In genomic region chr15:74907277-74907870, GRCh38 we compare ENCODE assay signal across 8 cellular contexts. TPM values are rescaled to one million over a fixed set of nuclear protein-coding genes. Genes with fewer than 3 reads are reported as not detected.
A peak's percentile ranks its signal among the peaks of the same experiment; 100 is the strongest.
DNase-seq lines count a peak whose midpoint lies in the region; ATAC-seq and TF ChIP-seq lines count a peak whose summit lies in the region.

No MANE protein-coding gene starts in this region.

- CTCF ChIA-PET in activated CD4-positive, alpha-beta memory T cell treated with anti-CD3 and anti-CD28 coated beads for 36 hours (lab: Charles Lee), result interaction anchor here (0.5 to 9.1 kb wide), 14 partner anchors 11 to 296 kb away, joined by 3 to 103 read pairs (median 4); partner anchors contain the start of genes C15orf39, COX5A, RPP25 and ULK3

- ATAC-seq in heart right ventricle (peak; percentile 44 to 86 (median 77)), HG03442 (IDR thresholded peaks at IDR 0.05; ENCODE audit: unreplicated experiment) (no peak), GM21390 (IDR thresholded peaks at IDR 0.05; ENCODE audit: unreplicated experiment) (no peak)

- H3K27ac ChIP-seq in heart right ventricle (peak overlapping the region; percentile 91 to 99 (median 96)), sigmoid colon (peak overlapping the region; percentile 91 to 97 (median 96))

- 32 to 47% methylated on average over 6 of the region's 6 CpGs for WGBS in heart right ventricle, 2 donors
- WGBS in sigmoid colon, 2 donors, result 51 to 70% methylated on average over 6 of the region's 6 CpGs

- H3K36me3 Mint-ChIP-seq in HFFc6 (ENCODE audit: low read depth), result peaks cover 21% of the 10 kb centered on the region; the same call in 1 of the 2 replicates
- peaks cover 15% of the 10 kb centered on the region for H3K36me3 Mint-ChIP-seq in activated CD4-positive, alpha-beta memory T cell treated with anti-CD3 and anti-CD28 coated beads for 36 hours

- peaks cover 2% of the 10 kb centered on the region; the same call in 1 of the 2 replicates for H3K27me3 Mint-ChIP-seq in HFFc6 (ENCODE audit: insufficient read depth)
- H3K27me3 Mint-ChIP-seq in activated CD4-positive, alpha-beta memory T cell treated with anti-CD3 and anti-CD28 coated beads for 36 hours, result no peaks in the 10 kb centered on the region

- H3K4me1 Mint-ChIP-seq in HFFc6 (ENCODE audit: low read depth), result peaks cover 35% of the 10 kb centered on the region
- H3K4me1 Mint-ChIP-seq in activated CD4-positive, alpha-beta memory T cell treated with anti-CD3 and anti-CD28 coated beads for 36 hours (ENCODE audit: low read depth), result peaks cover 26% of the 10 kb centered on the region

- TF ChIP-seq EP300 in sigmoid colon (IDR thresholded peaks at IDR 0.05), result no peak

- H3K9me3 ChIP-seq in heart right ventricle, result no peaks in the 10 kb centered on the region
- no peaks in the 10 kb centered on the region for H3K9me3 ChIP-seq in sigmoid colon

- POLR2A ChIA-PET in activated CD4-positive, alpha-beta memory T cell treated with anti-CD3 and anti-CD28 coated beads for 36 hours (lab: Charles Lee), result interaction anchor here (0.6 to 2.2 kb wide), 9 partner anchors 10 to 297 kb away, joined by 3 to 10 read pairs (median 4); partner anchors contain the start of gene COX5A

- H3K4me1 ChIP-seq in heart right ventricle (peaks cover 10 to 30% (median 23%) of the 10 kb centered on the region in 9 donors), sigmoid colon (peaks cover 0 to 27% (median 19%) of the 10 kb centered on the region in 4 donors)

- H3K4me3 Mint-ChIP-seq in HFFc6, result peak overlapping the region; percentile 98
- H3K4me3 Mint-ChIP-seq in activated CD4-positive, alpha-beta memory T cell treated with anti-CD3 and anti-CD28 coated beads for 36 hours, result peak overlapping the region; percentile 99

- H3K27me3 ChIP-seq in heart right ventricle (no peaks in the 10 kb centered on the region), sigmoid colon (no peaks in the 10 kb centered on the region)

- no peak for TF ChIP-seq CTCF in HFFc6 (IDR thresholded peaks at IDR 0.05)
- TF ChIP-seq CTCF in heart right ventricle (IDR thresholded peaks at IDR 0.05), result no peak
- TF ChIP-seq CTCF in sigmoid colon (IDR thresholded peaks at IDR 0.05), result no peak

- intact Hi-C loops in activated CD4-positive, alpha-beta memory T cell treated with anti-CD3 and anti-CD28 coated beads for 36 hours (cut with micrococcal nuclease), result loop anchor here (2.0 to 5.0 kb wide), 2 partner anchors 35 to 45 kb away; partner anchors contain the start of gene SCAMP2
- intact Hi-C loops in heart right ventricle (cut with DNase I) (loop anchor here in 2 of 10 donors (2.0 to 10.0 kb wide), 3 partner anchors 29 to 133 kb away; partner anchors contain the start of gene ULK3 (in 1 of the 2)), sigmoid colon (cut with DNase I) (loop anchor here (5.0 kb wide), 1 partner anchor 35 kb away; the partner anchor contains the start of gene SCAMP2)

- no peak for TF ChIP-seq POLR2A in sigmoid colon (IDR thresholded peaks at IDR 0.05)

- peaks cover 0 to 54% (median 28%) of the 10 kb centered on the region in 9 donors for H3K36me3 ChIP-seq in heart right ventricle
- H3K36me3 ChIP-seq in sigmoid colon, result peaks cover 4 to 39% (median 10%) of the 10 kb centered on the region in 4 donors

- no peaks in the 10 kb centered on the region for H3K9me3 Mint-ChIP-seq in HFFc6
- no peaks in the 10 kb centered on the region for H3K9me3 Mint-ChIP-seq in activated CD4-positive, alpha-beta memory T cell treated with anti-CD3 and anti-CD28 coated beads for 36 hours

- peak overlapping the region; percentile 66 to 99 (median 86) for H3K4me3 ChIP-seq in heart right ventricle
- peak overlapping the region; percentile 77 to 90 (median 86) for H3K4me3 ChIP-seq in sigmoid colon

- DNase-seq in HFFc6 (no peak), heart right ventricle (peak in 1 of 2 donors; percentile 75), sigmoid colon (no peak), NCI-H510A (lab: John Stamatoyannopoulos, UW) (no peak), NCI-H2107 (lab: John Stamatoyannopoulos, UW) (no peak)
- no peak for DNase-seq in activated CD4-positive, alpha-beta memory T cell treated with anti-CD3 and anti-CD28 coated beads for 36 hours

- peak overlapping the region; percentile 94 for H3K27ac Mint-ChIP-seq in HFFc6
- peak overlapping the region; percentile 97 for H3K27ac Mint-ChIP-seq in activated CD4-positive, alpha-beta memory T cell treated with anti-CD3 and anti-CD28 coated beads for 36 hours

RNA-seq across cellular contexts. Expression of gene FAM219B, which starts 0.7 kb away (rescaled TPM):
- total RNA-seq in HFFc6 (2021; fragmentation: NEBNext Ultra II Directional; extraction: Animal tissue kit (Norgen Biotek cat#: 25700)), result 10 to 100 TPM; 40.6 to 61.4 (median 51.8) TPM
- total RNA-seq in activated CD4-positive, alpha-beta memory T cell treated with anti-CD3 and anti-CD28 coated beads for 36 hours, result 10 to 100 TPM; 63.0 to 70.1 TPM
- 100 to 1,000 TPM in 4 of 10 donors, 10 to 100 TPM in 6; 73.1 to 159 (median 98.7) TPM for total RNA-seq in heart right ventricle
- 10 to 100 TPM; 27.1 to 51.1 TPM for polyA plus RNA-seq in heart right ventricle
- total RNA-seq in sigmoid colon, result 10 to 100 TPM; 50.5 to 65.0 (median 57.2) TPM
- 10 to 100 TPM; 16.6 to 38.4 (median 30.1) TPM for polyA plus RNA-seq in sigmoid colon

RNA-seq across cellular contexts. Expression of gene MPI, which starts 17.5 kb away (rescaled TPM):
- 10 to 100 TPM; 32.3 to 43.0 (median 35.4) TPM for total RNA-seq in HFFc6 (2021; fragmentation: NEBNext Ultra II Directional; extraction: Animal tissue kit (Norgen Biotek cat#: 25700))
- total RNA-seq in activated CD4-positive, alpha-beta memory T cell treated with anti-CD3 and anti-CD28 coated beads for 36 hours, result 10 to 100 TPM; 56.4 to 60.0 TPM
- 10 to 100 TPM; 39.3 to 86.4 (median 57.4) TPM for total RNA-seq in heart right ventricle
- polyA plus RNA-seq in heart right ventricle, result 10 to 100 TPM; 24.4 to 34.3 TPM
- total RNA-seq in sigmoid colon, result 10 to 100 TPM; 34.9 to 52.0 (median 45.5) TPM
- 10 to 100 TPM; 45.6 to 87.4 (median 56.5) TPM for polyA plus RNA-seq in sigmoid colon

RNA-seq across cellular contexts. Expression of gene COX5A, which starts 30.5 kb away (rescaled TPM):
- 100 to 1,000 TPM; 181 to 189 (median 186) TPM for total RNA-seq in HFFc6 (2021; fragmentation: NEBNext Ultra II Directional; extraction: Animal tissue kit (Norgen Biotek cat#: 25700))
- 100 to 1,000 TPM; 322 TPM for total RNA-seq in activated CD4-positive, alpha-beta memory T cell treated with anti-CD3 and anti-CD28 coated beads for 36 hours
- 1,000 to 10,000 TPM in 9 of 10 donors, 100 to 1,000 TPM in 1; 894 to 1,717 (median 1,286) TPM for total RNA-seq in heart right ventricle
- 1,000 to 10,000 TPM; 1,114 to 1,728 TPM for polyA plus RNA-seq in heart right ventricle
- 100 to 1,000 TPM in 1 of 4 donors, 10 to 100 TPM in 3; 73.7 to 124 (median 81.6) TPM for total RNA-seq in sigmoid colon
- 1,000 to 10,000 TPM in 1 of 3 donors, 100 to 1,000 TPM in 2; 783 to 1,227 (median 854) TPM for polyA plus RNA-seq in sigmoid colon

RNA-seq across cellular contexts. Expression of gene SCAMP2, which starts 34.2 kb away (rescaled TPM):
- 10 to 100 TPM; 70.1 to 86.1 (median 75.9) TPM for total RNA-seq in HFFc6 (2021; fragmentation: NEBNext Ultra II Directional; extraction: Animal tissue kit (Norgen Biotek cat#: 25700))
- total RNA-seq in activated CD4-positive, alpha-beta memory T cell treated with anti-CD3 and anti-CD28 coated beads for 36 hours, result 10 to 100 TPM; 77.6 to 79.5 TPM
- total RNA-seq in heart right ventricle (10 to 100 TPM; 28.0 to 64.3 (median 39.1) TPM), sigmoid colon (10 to 100 TPM; 27.8 to 37.8 (median 36.2) TPM)
- polyA plus RNA-seq in heart right ventricle (10 to 100 TPM; 30.9 to 76.7 TPM), sigmoid colon (100 to 1,000 TPM in 1 of 3 donors, 10 to 100 TPM in 2; 28.7 to 131 (median 33.0) TPM)

RNA-seq across cellular contexts. Expression of gene RPP25, which starts 49.2 kb away (rescaled TPM):
- 1 to 10 TPM in 5 of 6 experiments, under 1 TPM in 1; 0.76 to 1.7 (median 1.5) TPM for total RNA-seq in HFFc6 (2021; fragmentation: NEBNext Ultra II Directional; extraction: Animal tissue kit (Norgen Biotek cat#: 25700))
- total RNA-seq in activated CD4-positive, alpha-beta memory T cell treated with anti-CD3 and anti-CD28 coated beads for 36 hours, result 1 to 10 TPM; 3.8 TPM
- total RNA-seq in heart right ventricle (1 to 10 TPM in 7 of 10 donors, under 1 TPM in 3; 0.83 to 3.0 (median 1.3) TPM), sigmoid colon (1 to 10 TPM; 3.7 to 4.8 (median 4.7) TPM)
- polyA plus RNA-seq in heart right ventricle (1 to 10 TPM; 1.8 to 4.6 TPM), sigmoid colon (10 to 100 TPM in 2 of 3 donors, 1 to 10 TPM in 1; 9.0 to 24.0 (median 16.1) TPM)

Comparison
In these comparisons a context has a peak if more than half of its experiments do, and no peak if none do; other contexts are left out.
1. ATAC-seq: peak in heart right ventricle (8 of 8); none in HG03442 (single experiment) and GM21390 (single experiment).